ENCODE assay signal across 17 cellular contexts in the genomic region with DNA sequence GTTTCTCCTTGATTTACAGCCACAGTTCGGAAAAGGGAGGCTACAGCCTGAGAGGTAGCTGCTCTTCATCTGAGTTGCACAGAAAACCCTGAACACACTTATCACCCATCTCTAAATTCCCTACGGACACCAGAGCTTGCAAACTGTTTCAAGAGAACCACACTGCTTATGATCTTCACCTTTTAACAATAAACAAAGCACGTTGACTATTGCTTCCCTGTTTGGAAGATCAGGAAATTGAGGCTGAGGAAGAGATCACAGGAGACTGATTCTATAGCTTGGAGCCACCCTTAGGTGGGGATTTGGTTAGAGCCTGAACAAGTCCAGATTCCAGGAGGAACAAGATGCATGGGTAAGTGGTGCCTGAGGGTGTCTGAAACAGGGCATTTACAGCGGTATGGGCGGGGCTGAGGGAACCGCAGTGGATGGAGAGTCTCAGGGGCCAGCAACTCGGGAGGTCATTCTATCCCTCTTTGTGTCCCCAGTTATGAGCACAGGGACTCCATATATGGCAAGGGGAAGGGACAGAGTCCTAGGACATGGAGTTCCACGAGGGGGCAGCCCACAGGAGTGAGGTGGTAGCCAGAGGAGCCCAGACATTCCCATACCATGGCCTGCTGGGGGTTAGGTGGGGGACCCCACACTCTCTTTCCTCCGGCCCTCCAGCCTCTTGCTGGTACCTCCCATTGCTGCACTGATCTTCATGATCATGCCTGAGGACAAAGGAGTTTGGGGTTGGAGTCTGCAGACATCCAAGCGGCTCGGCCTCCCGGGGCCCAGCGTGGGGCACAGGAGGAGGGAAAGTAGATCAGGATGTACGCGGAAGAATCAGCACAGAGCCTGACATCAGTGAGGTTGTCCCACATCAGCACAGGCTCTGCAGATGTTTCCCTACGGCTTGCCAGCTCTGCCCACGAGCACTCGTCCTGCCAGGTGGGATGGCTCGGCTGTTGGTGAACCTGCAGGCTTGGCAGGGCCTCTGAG.
"Had no signal": no experiment of that assay in that cellular context is flagged by ENCODE, and none has a peak within 500 bp of the region (broad histone marks: within the 10 kb centered on the region; RNA-seq: fewer than 3 reads in every experiment).

No MANE protein-coding gene starts in this region.

- ATAC-seq: activated naive CD4-positive, alpha-beta T cell treated with anti-CD3 and anti-CD28 coated beads, Interleukin-2, amount 50 U/mL, for 72 hours; effector memory CD8-positive, alpha-beta T cell; left lobe of liver; right cardiac atrium; stimulated activated naive CD8-positive, alpha-beta T cell treated with anti-CD3 and anti-CD28 coated beads, Interleukin-15, Interleukin-2, amounts not matched to agents 100 U/mL and 50 U/mL, for 24 hours had no signal

- DNase-seq: activated CD4-positive, alpha-beta T cell treated with anti-CD3 and anti-CD28 coated beads, Interleukin-2, amount 50 U/mL, for 4 hours; activated gamma-delta T cell; dermis blood vessel endothelial cell; effector memory CD8-positive, alpha-beta T cell; hippocampal formation; kidney; occipital lobe; right cardiac atrium; stimulated activated naive CD8-positive, alpha-beta T cell treated with anti-CD3 and anti-CD28 coated beads, Interleukin-15, Interleukin-2, amounts not matched to agents 100 U/mL and 50 U/mL, for 24 hours; substantia nigra; tibial artery had no signal

- H3K27ac ChIP-seq: adrenal gland, skin epidermis, tibial artery had no signal

- FAIRE-seq: astrocyte, bronchial epithelial cell, kidney had no signal
